ENCODE assay signal across 8 cellular contexts in the genomic region with DNA sequence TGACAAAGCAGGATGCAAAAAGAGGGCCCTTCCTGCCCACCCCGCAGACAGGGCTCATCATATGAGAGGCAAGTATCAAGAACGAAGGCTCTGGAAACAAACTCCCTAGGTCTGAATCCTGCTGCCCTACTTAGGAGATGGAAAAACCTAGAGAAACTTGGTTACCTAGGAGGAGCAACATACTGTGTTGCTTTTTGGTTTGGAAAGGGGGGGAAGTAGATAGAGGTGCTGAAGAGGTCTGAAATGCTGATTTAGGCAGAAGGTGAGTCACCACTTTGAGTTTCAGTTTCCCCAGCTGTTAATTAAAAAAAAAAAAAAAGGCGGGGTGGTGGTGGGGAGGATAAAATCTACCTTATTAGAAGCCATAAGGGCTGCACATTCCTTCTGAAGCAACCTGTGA. TPM values are rescaled to one million over a fixed set of nuclear protein-coding genes. Genes with fewer than 3 reads are reported as not detected.
A peak's percentile ranks its signal among the peaks of the same experiment; 100 is the strongest.
DNase-seq lines count a peak whose midpoint lies in the region; ATAC-seq, FAIRE-seq and TF ChIP-seq lines count a peak whose summit lies in the region.

No MANE protein-coding gene starts in this region.

- H3K36me3 ChIP-seq in stomach = no peaks in the 10 kb centered on the region

- no peak for TF ChIP-seq POLR2A in stomach (IDR thresholded peaks at IDR 0.05)

- no peak for TF ChIP-seq CTCF in stomach (IDR thresholded peaks at IDR 0.05)

- H3K4me3 ChIP-seq in right cardiac atrium (ENCODE audit: low read length) (peak overlapping the region; percentile 73), stomach (peak overlapping the region; percentile 86 to 98 (median 96))

- FAIRE-seq in RCC 7860 (lab: Jason Lieb, UNC) = no peak

- H3K4me1 Mint-ChIP-seq in T-cell = peaks cover 40 to 48% (median 41%) of the 10 kb centered on the region in 3 donors

- ATAC-seq in GM18511 (IDR thresholded peaks at IDR 0.05; ENCODE audit: unreplicated experiment) = peak; percentile 38
- peak; percentile 33 for ATAC-seq in HG02759 (IDR thresholded peaks at IDR 0.05; ENCODE audit: unreplicated experiment)
- ATAC-seq in T-cell (replicated peaks in 1 of 4) = peak in 1 of 4 experiments; percentile 14
- ATAC-seq in right cardiac atrium = no peak
- no peak for ATAC-seq in HG02642 (IDR thresholded peaks at IDR 0.05; ENCODE audit: poor library complexity, unreplicated experiment)

- H3K4me1 ChIP-seq in right cardiac atrium (ENCODE audit: control insufficient read depth, insufficient read depth, low read length) (peaks cover 27% of the 10 kb centered on the region), stomach (peaks cover 49 to 83% (median 56%) of the 10 kb centered on the region in 4 donors)

- no peak overlapping the region for H3K27ac ChIP-seq in right cardiac atrium (ENCODE audit: low read length)
- H3K27ac ChIP-seq in stomach = peak overlapping the region; percentile 87 to 99 (median 96)

- H3K4me3 Mint-ChIP-seq in T-cell = no peak overlapping the region

- no peak for TF ChIP-seq EP300 in stomach (IDR thresholded peaks at IDR 0.05)

- no peaks in the 10 kb centered on the region for H3K9me3 ChIP-seq in right cardiac atrium (ENCODE audit: control insufficient read depth, low read length)
- no peaks in the 10 kb centered on the region for H3K9me3 ChIP-seq in stomach

- CTCF ChIA-PET in T-cell (lab: Charles Lee) = interaction anchor here (0.6 to 1.6 kb wide), 7 partner anchors 11 to 252 kb away, joined by 3 to 22 read pairs (median 4); no protein-coding TSS in a partner anchor

- DNase-seq in T-cell (peak in 3 of 34 experiments; percentile 19 to 32 (median 24)), right cardiac atrium (no peak), stomach (no peak), RCC 7860 (ENCODE audit: low spot score) (no peak), iPS-NIHi7 (ENCODE audit: extremely low spot score) (no peak)

- H3K27ac Mint-ChIP-seq in T-cell = peak overlapping the region; percentile 84 to 91

- H3K9me3 Mint-ChIP-seq in T-cell = peaks cover 0 to 4% (median 3%) of the 10 kb centered on the region in 3 donors

- H3K36me3 Mint-ChIP-seq in T-cell = peaks cover 9% of the 10 kb centered on the region

- POLR2A ChIA-PET in T-cell (lab: Charles Lee) = interaction anchor here (0.6 to 1.0 kb wide), 14 partner anchors 10 to 1820 kb away, joined by 3 to 8 read pairs (median 5); no protein-coding TSS in a partner anchor

- WGBS in right cardiac atrium = 57% methylated on average over 3 of the region's 3 CpGs
- WGBS in stomach, 5 donors = 45 to 59% (median 50%) methylated on average over 3 of the region's 3 CpGs

- H3K27me3 ChIP-seq in right cardiac atrium (ENCODE audit: control insufficient read depth, insufficient read depth) (no peaks in the 10 kb centered on the region), stomach (no peaks in the 10 kb centered on the region)

- H3K27me3 Mint-ChIP-seq in T-cell = peaks cover 0 to 1% of the 10 kb centered on the region in 2 donors

- intact Hi-C loops in right cardiac atrium (cut with DNase I) = loop anchor here in 2 of 4 donors (10.0 kb wide), 2 partner anchors 54 to 64 kb away; no protein-coding TSS in a partner anchor
- intact Hi-C loops in stomach (cut with DNase I; ENCODE audit: low total_unique reads) = no loop called here

RNA-seq across cellular contexts. Expression of gene N4BP1, which starts 1.5 kb away (rescaled TPM):
- total RNA-seq in T-cell (10 to 100 TPM; 49.5 to 91.7 (median 54.3) TPM), right cardiac atrium (10 to 100 TPM; 19.4 to 23.5 (median 20.5) TPM), stomach (10 to 100 TPM in 4 of 5 donors, 1 to 10 TPM in 1; 6.4 to 54.3 (median 40.6) TPM)
- polyA plus RNA-seq in right cardiac atrium (9.1 TPM), stomach (1 to 10 TPM; 6.7 to 8.5 (median 7.6) TPM)

Comparison
In these comparisons a context has a peak if more than half of its experiments do, and no peak if none do; other contexts are left out.
1. ATAC-seq: peak in GM18511 (single experiment) and HG02759 (single experiment); none in right cardiac atrium (0 of 2) and HG02642 (single experiment).